Comparison of ENCODE assay signal across 1 cellular context in genomic region chr6:147022041-147022440, GRCh38.
TF ChIP-seq lines count a peak whose summit lies in the region.

No MANE protein-coding gene starts in this region.

TF ChIP-seq in GM23338, 12 proteins besides CTCF, POLR2A, EP300 and RAD21 (continued from another document):
- TF ChIP-seq, protein P1, sequence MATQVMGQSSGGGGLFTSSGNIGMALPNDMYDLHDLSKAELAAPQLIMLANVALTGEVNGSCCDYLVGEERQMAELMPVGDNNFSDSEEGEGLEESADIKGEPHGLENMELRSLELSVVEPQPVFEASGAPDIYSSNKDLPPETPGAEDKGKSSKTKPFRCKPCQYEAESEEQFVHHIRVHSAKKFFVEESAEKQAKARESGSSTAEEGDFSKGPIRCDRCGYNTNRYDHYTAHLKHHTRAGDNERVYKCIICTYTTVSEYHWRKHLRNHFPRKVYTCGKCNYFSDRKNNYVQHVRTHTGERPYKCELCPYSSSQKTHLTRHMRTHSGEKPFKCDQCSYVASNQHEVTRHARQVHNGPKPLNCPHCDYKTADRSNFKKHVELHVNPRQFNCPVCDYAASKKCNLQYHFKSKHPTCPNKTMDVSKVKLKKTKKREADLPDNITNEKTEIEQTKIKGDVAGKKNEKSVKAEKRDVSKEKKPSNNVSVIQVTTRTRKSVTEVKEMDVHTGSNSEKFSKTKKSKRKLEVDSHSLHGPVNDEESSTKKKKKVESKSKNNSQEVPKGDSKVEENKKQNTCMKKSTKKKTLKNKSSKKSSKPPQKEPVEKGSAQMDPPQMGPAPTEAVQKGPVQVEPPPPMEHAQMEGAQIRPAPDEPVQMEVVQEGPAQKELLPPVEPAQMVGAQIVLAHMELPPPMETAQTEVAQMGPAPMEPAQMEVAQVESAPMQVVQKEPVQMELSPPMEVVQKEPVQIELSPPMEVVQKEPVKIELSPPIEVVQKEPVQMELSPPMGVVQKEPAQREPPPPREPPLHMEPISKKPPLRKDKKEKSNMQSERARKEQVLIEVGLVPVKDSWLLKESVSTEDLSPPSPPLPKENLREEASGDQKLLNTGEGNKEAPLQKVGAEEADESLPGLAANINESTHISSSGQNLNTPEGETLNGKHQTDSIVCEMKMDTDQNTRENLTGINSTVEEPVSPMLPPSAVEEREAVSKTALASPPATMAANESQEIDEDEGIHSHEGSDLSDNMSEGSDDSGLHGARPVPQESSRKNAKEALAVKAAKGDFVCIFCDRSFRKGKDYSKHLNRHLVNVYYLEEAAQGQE (IDR thresholded peaks at IDR 0.05; ENCODE audit: unreplicated experiment) = no peak
- TF ChIP-seq STAT1 (IDR thresholded peaks at IDR 0.05; ENCODE audit: unreplicated experiment) = no peak
